Comparison of ENCODE assay signal across 9 cellular contexts in genomic region chr18:22346968-22347611, GRCh38.
A peak's percentile ranks its signal among the peaks of the same experiment; 100 is the strongest.
DNase-seq lines count a peak whose midpoint lies in the region; ATAC-seq and TF ChIP-seq lines count a peak whose summit lies in the region.
"Had no signal": no experiment of that assay in that cellular context is flagged by ENCODE, and none has a peak within 500 bp of the region (broad histone marks: within the 10 kb centered on the region; RNA-seq: fewer than 3 reads in every experiment).

No MANE protein-coding gene starts in this region.

- H3K27ac ChIP-seq in fibroblast of lung (ENCODE audit: insufficient read depth, low read length) (no peak overlapping the region), muscle layer of duodenum (ENCODE audit: low read length) (peak overlapping the region; percentile 53)

- H3K9ac ChIP-seq in fibroblast of lung (ENCODE audit: insufficient read depth, low read length), result no peak overlapping the region

- no peaks in the 10 kb centered on the region for H3K9me3 ChIP-seq in MG63
- no peaks in the 10 kb centered on the region for H3K9me3 ChIP-seq in fibroblast of lung (ENCODE audit: control insufficient read depth, insufficient read depth, low read depth, low read length)
- no peaks in the 10 kb centered on the region for H3K9me3 ChIP-seq in muscle layer of duodenum (ENCODE audit: control insufficient read depth in 1 of 2, low read length in 2 of 2)

- H3K4me3 ChIP-seq in AG04449 (ENCODE audit: low read depth, low read length) (no peak overlapping the region), MG63 (no peak overlapping the region), fibroblast of lung (replicated peaks in 1 of 4; ENCODE audit: control extremely low read depth in 1 of 4, insufficient read depth in 1 of 4, low read depth in 3 of 4, low read length in 4 of 4) (no peak overlapping the region), muscle layer of duodenum (ENCODE audit: low read depth in 1 of 2, low read length in 2 of 2) (peak overlapping the region in 1 of 2 donors; percentile 37)

- CTCF ChIA-PET in AG04449 (lab: Yijun Ruan, JAX), result interaction anchor here (1.1 kb wide), 1 partner anchor 216 kb away, joined by 3 read pairs; no protein-coding TSS in a partner anchor

- POLR2A ChIA-PET in AG04449 (lab: Yijun Ruan, JAX), result interaction anchor here (0.6 to 1.4 kb wide), 2 partner anchors 10 to 165 kb away, joined by 3 to 4 read pairs; no protein-coding TSS in a partner anchor

- no peak overlapping the region for H2AFZ ChIP-seq in fibroblast of lung (ENCODE audit: low read length)

- DNase-seq in AG04449 (ENCODE audit: low read depth, low spot score) (peak; percentile 16), MG63 (peak; percentile 15), fibroblast of lung (ENCODE audit: low read depth in 2 of 2) (peak; percentile 38 to 78), SKM-1 treated with dmso at 0.1 percent for 144 hours (lab: John Stamatoyannopoulos, UW; ENCODE audit: unreplicated experiment) (no peak), COLO668 (lab: John Stamatoyannopoulos, UW; ENCODE audit: unreplicated experiment) (no peak)
- DNase-seq in effector CD4-positive, alpha-beta T cell, result no peak
- DNase-seq: NCI-H510A treated with DMSO at 0.1 percent for 48 hours had no signal

- H3K4me2 ChIP-seq in fibroblast of lung (ENCODE audit: extremely low read depth, insufficient read depth, low read length), result no peak overlapping the region

- H4K20me1 ChIP-seq in fibroblast of lung (ENCODE audit: control insufficient read depth, extremely low read depth, insufficient read depth, low read length), result no peaks in the 10 kb centered on the region

- no peak for TF ChIP-seq CTCF in AG04449 (IDR thresholded peaks at IDR 0.05; ENCODE audit: insufficient read depth, low read length, missing control alignments)
- TF ChIP-seq CTCF in fibroblast of lung (conservative IDR thresholded peaks at IDR 0.05 in 1 of 2, IDR thresholded peaks at IDR 0.05 in 1 of 2; ENCODE audit: low read depth in 1 of 2, low read length in 2 of 2), result no peak

- peaks cover 3% of the 10 kb centered on the region for H3K4me1 ChIP-seq in fibroblast of lung (ENCODE audit: control insufficient read depth, extremely low read depth, insufficient read depth, low read length)
- peaks cover 9 to 12% of the 10 kb centered on the region in 2 donors for H3K4me1 ChIP-seq in muscle layer of duodenum (ENCODE audit: control insufficient read depth in 1 of 2, insufficient read depth in 2 of 2, low read length in 2 of 2)

- no peaks in the 10 kb centered on the region for H3K36me3 ChIP-seq in MG63
- H3K36me3 ChIP-seq in fibroblast of lung (ENCODE audit: control insufficient read depth, insufficient read depth, low read length), result no peaks in the 10 kb centered on the region
- H3K36me3 ChIP-seq in muscle layer of duodenum (ENCODE audit: control insufficient read depth in 1 of 2, insufficient read depth in 2 of 2, low read length in 2 of 2), result no peaks in the 10 kb centered on the region

- no peaks in the 10 kb centered on the region for H3K79me2 ChIP-seq in fibroblast of lung (ENCODE audit: control insufficient read depth, insufficient read depth, low read length)

- H3K27me3 ChIP-seq in MG63 (no peaks in the 10 kb centered on the region), fibroblast of lung (ENCODE audit: control insufficient read depth, insufficient read depth, low read length) (peaks cover 4% of the 10 kb centered on the region), muscle layer of duodenum (ENCODE audit: low read depth, low read length) (peaks cover 18% of the 10 kb centered on the region)

- no peak for ATAC-seq in GM18861 (IDR thresholded peaks at IDR 0.05; ENCODE audit: unreplicated experiment)

Comparison
In these comparisons a context has a peak if more than half of its experiments do, and no peak if none do; other contexts are left out.
1. DNase-seq: peak in AG04449 (single experiment), MG63 (single experiment) and fibroblast of lung (2 of 2); none in SKM-1 treated with dmso at 0.1 percent for 144 hours (single experiment), effector CD4-positive, alpha-beta T cell (single experiment) and COLO668 (single experiment).